ENCODE assay signal across 1 cellular context in genomic region chr19:35061583-35062373, GRCh38.
TF ChIP-seq lines count a peak whose summit lies in the region.

No MANE protein-coding gene starts in this region.

TF ChIP-seq in HepG2, 621 proteins besides CTCF, POLR2A, EP300 and RAD21:
- TF ChIP-seq ZNF232 (CRISPR knock-in tag; IDR thresholded peaks at IDR 0.05; ENCODE audit: borderline replicate concordance) (no peak), ZNF121 (CRISPR knock-in tag; IDR thresholded peaks at IDR 0.05) (peak; percentile 92), POLR2G (IDR thresholded peaks at IDR 0.05; ENCODE audit: low read depth, low read length) (peak; percentile 15; the same call in 1 of the 2 replicates), POLR2AphosphoS5 (IDR thresholded peaks at IDR 0.05; ENCODE audit: low read depth, low read length) (peak; percentile 33; the same call in 1 of the 2 replicates)
